ENCODE assay signal across 18 cellular contexts in genomic region chr20:10853176-10853575, GRCh38.
DNase-seq lines count a peak whose midpoint lies in the region; ATAC-seq and TF ChIP-seq lines count a peak whose summit lies in the region.
"Had no signal": no experiment of that assay in that cellular context is flagged by ENCODE, and none has a peak within 500 bp of the region (broad histone marks: within the 10 kb centered on the region; RNA-seq: fewer than 3 reads in every experiment).

No MANE protein-coding gene starts in this region.

- no peaks in the 10 kb centered on the region for H3K27me3 ChIP-seq in MG63
- H3K27me3 ChIP-seq: BLaER1 treated with 17β-estradiol and CSF1 and Interleukin-3, amounts not matched to agents 10 nM and 100 nM had no signal

- in situ Hi-C loops in ACHN (cut with HindIII; ENCODE audit: low pct_ligation_motif_present, low pct_unique_long_range_greater_than_20kb, low sequenced_read_pairs), result no loop called here

- no peak for ATAC-seq in HG03045 (IDR thresholded peaks at IDR 0.05; ENCODE audit: unreplicated experiment)
- ATAC-seq: K562 had no signal

- no peaks in the 10 kb centered on the region for H3K36me3 ChIP-seq in MG63
- H3K36me3 ChIP-seq: BLaER1 treated with 17β-estradiol and CSF1 and Interleukin-3, amounts not matched to agents 10 nM and 100 nM had no signal

- H3K9me3 ChIP-seq in MG63, result no peaks in the 10 kb centered on the region; the same call in 1 of the 2 replicates
- H3K9me3 ChIP-seq: BLaER1 treated with 17β-estradiol and CSF1 and Interleukin-3, amounts not matched to agents 10 nM and 100 nM had no signal

- DNase-seq in ACHN (peak; percentile 42), MG63 (peak; percentile 67), fibroblast of mammary gland (ENCODE audit: low read depth) (peak; percentile 27), renal cortical epithelial cell (ENCODE audit: low read depth) (peak; percentile 69), pons (ENCODE audit: low spot score) (no peak), COLO829 (ENCODE audit: low spot score) (no peak)
- DNase-seq: 8988T; CD4-positive, alpha-beta T cell; COR-L47; DND-41; HCEC 1CT; Kasumi-1; NCI-H2029; NCI-H526 treated with DMSO at 0.1 percent for 48 hours; SHP77 treated with DMSO at 0.1 percent for 48 hours had no signal

- H3K4me3 ChIP-seq in MG63 (no peak overlapping the region), fibroblast of mammary gland (ENCODE audit: control insufficient read depth, low read depth, low read length) (no peak overlapping the region)
- H3K4me3 ChIP-seq: BLaER1 treated with 17β-estradiol and CSF1 and Interleukin-3, amounts not matched to agents 10 nM and 100 nM; K562 had no signal

- TF ChIP-seq CTCF in fibroblast of mammary gland (conservative IDR thresholded peaks at IDR 0.05; ENCODE audit: control insufficient read depth, insufficient read depth, low read depth, low read length), result no peak

Comparison
In these comparisons a context has a peak if more than half of its experiments do, and no peak if none do; other contexts are left out.
1. DNase-seq: peak in ACHN (single experiment), MG63 (single experiment), fibroblast of mammary gland (single experiment) and renal cortical epithelial cell (single experiment); none in pons (single experiment) and COLO829 (single experiment).